1 cellular context compared by ENCODE assay signal in genomic region chr9:136483589-136484152, GRCh38.
TF ChIP-seq lines count a peak whose summit lies in the region.

No MANE protein-coding gene starts in this region.

TF ChIP-seq in GM12878, 131 proteins besides CTCF, POLR2A, EP300 and RAD21 (continued from another document and continues in another):
- TF ChIP-seq SKIL (IDR thresholded peaks at IDR 0.05; ENCODE audit: low read depth, poor library complexity, severe bottlenecking) (no peak), DPF2 (IDR thresholded peaks at IDR 0.05) (peak; percentile 65), KDM1A (IDR thresholded peaks at IDR 0.05; ENCODE audit: borderline replicate concordance) (no peak), ZBTB4 (CRISPR knock-in tag; IDR thresholded peaks at IDR 0.05) (no peak), IKZF2 (IDR thresholded peaks at IDR 0.05) (no peak), PKNOX1 (IDR thresholded peaks at IDR 0.05) (peak; percentile 78), CEBPB (IDR thresholded peaks at IDR 0.05; ENCODE audit: borderline replicate concordance in 1 of 2, low read depth in 2 of 2, low read length in 2 of 2) (no peak), NR2F1 (conservative IDR thresholded peaks at IDR 0.05) (peak; percentile 54), MXI1 (IDR thresholded peaks at IDR 0.05; ENCODE audit: low read depth, low read length) (peak; percentile 90), SIN3A (IDR thresholded peaks at IDR 0.05; ENCODE audit: low read depth, low read length) (peak; percentile 84), ZNF274 (IDR thresholded peaks at IDR 0.05; ENCODE audit: insufficient read depth, insufficient read length) (no peak), SMC3 (IDR thresholded peaks at IDR 0.05; ENCODE audit: borderline replicate concordance, low read length) (no peak), SREBF1 (IDR thresholded peaks at IDR 0.05; ENCODE audit: low read length) (no peak), SMARCA5 (IDR thresholded peaks at IDR 0.05) (peak; percentile 100), PRDM15 (CRISPR knock-in tag; IDR thresholded peaks at IDR 0.05) (no peak), E4F1 (IDR thresholded peaks at IDR 0.05; ENCODE audit: borderline replicate concordance, partially characterized antibody) (no peak), CREB1 (IDR thresholded peaks at IDR 0.05; ENCODE audit: low read depth) (no peak), CBFB (IDR thresholded peaks at IDR 0.05; ENCODE audit: low read depth) (no peak), MEF2A (IDR thresholded peaks at IDR 0.05; ENCODE audit: insufficient read depth, low read depth, low read length) (no peak), ASH2L (IDR thresholded peaks at IDR 0.05; ENCODE audit: borderline replicate concordance, low read depth) (no peak), SUPT20H (IDR thresholded peaks at IDR 0.05; ENCODE audit: borderline replicate concordance, control insufficient read depth, low read depth, low read length) (no peak), MYB (IDR thresholded peaks at IDR 0.05; ENCODE audit: borderline replicate concordance, low read depth, low read length) (no peak), HDAC6 (IDR thresholded peaks at IDR 0.05; ENCODE audit: unreplicated experiment) (no peak), GATAD2B (conservative IDR thresholded peaks at IDR 0.05; ENCODE audit: low read depth) (peak; percentile 20; the same call in 1 of the 2 replicates), CREM (IDR thresholded peaks at IDR 0.05; ENCODE audit: low read depth) (no peak; the same call in 1 of the 2 replicates), RELA (IDR thresholded peaks at IDR 0.05; ENCODE audit: borderline replicate concordance, partially characterized antibody) (peak; percentile 73), MTA3 (IDR thresholded peaks at IDR 0.05; ENCODE audit: borderline replicate concordance, low read length) (no peak), STAT3 (IDR thresholded peaks at IDR 0.05; ENCODE audit: low read depth, low read length) (no peak), ZSCAN29 (IDR thresholded peaks at IDR 0.05) (no peak), RB1 (IDR thresholded peaks at IDR 0.05; ENCODE audit: borderline replicate concordance) (peak; percentile 73), EZH2 (IDR thresholded peaks at IDR 0.05; ENCODE audit: borderline replicate concordance, control insufficient read depth, low read depth, low read length) (no peak), RUNX3 (IDR thresholded peaks at IDR 0.05; ENCODE audit: low read length) (no peak), BACH1 (IDR thresholded peaks at IDR 0.05; ENCODE audit: borderline replicate concordance) (peak; percentile 67), E2F8 (IDR thresholded peaks at IDR 0.05; ENCODE audit: low read depth, partially characterized antibody) (no peak), MYC (IDR thresholded peaks at IDR 0.05; ENCODE audit: insufficient read depth, insufficient read length, insufficient replicate concordance, low read length, severe bottlenecking) (no peak), NFXL1 (IDR thresholded peaks at IDR 0.05; ENCODE audit: borderline replicate concordance) (0 out of 2 replicates have a peak, but pooled peaks have one; percentile 51), BRCA1 (IDR thresholded peaks at IDR 0.05; ENCODE audit: low read depth, low read length) (no peak), POU2F2 (IDR thresholded peaks at IDR 0.05; ENCODE audit: borderline replicate concordance, low read depth, low read length) (no peak), LARP7 (IDR thresholded peaks at IDR 0.05) (peak; percentile 82), NR2C2 (IDR thresholded peaks at IDR 0.05; ENCODE audit: borderline replicate concordance, control insufficient read depth, insufficient read length, low read depth) (no peak), JUND (IDR thresholded peaks at IDR 0.05; ENCODE audit: low read depth, low read length) (no peak), CUX1 (IDR thresholded peaks at IDR 0.05; ENCODE audit: insufficient replicate concordance, low read depth, low read length) (no peak), FOXK2 (IDR thresholded peaks at IDR 0.05) (peak; percentile 50; the same call in 1 of the 2 replicates), POLR2AphosphoS2 (IDR thresholded peaks at IDR 0.05; ENCODE audit: low read depth, low read length) (no peak)
